ENCODE assay signal across 8 cellular contexts in the genomic region with DNA sequence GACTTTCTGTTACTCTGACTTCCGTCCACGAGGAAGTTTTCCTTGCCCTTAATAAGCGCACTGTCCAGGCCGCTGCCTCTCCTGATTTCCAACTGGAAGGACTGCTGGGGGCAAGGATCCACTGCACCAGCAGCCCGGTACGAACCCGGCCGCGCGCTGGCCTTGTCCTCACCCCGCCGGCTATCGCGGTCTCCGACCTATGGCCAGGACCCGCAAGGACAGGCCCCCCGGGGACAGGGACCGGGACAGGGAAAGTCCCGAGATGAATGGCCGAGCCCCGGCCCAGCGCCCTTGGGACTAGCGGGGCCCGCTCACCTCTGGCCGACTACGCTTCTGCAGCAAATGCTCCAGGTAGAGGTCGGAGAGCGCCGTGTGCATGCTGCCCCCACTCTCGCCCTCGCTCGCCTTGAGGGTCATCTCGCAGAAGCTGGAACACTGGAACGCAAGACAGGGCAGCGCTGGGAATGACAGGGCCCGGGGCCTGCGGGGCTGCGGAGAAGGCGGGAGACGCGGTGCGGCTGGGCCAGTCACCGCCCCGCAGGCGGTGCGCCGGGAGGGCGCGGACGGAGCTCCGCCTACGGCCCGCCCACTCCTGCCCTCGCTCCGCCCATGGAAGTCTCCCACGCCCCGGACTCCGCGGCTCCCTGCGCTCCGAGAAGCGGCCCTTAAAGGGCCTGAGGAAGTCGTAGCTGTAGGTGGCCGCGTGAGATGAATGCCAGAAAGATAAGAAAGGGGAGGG. TPM values are rescaled to one million over a fixed set of nuclear protein-coding genes. Genes with fewer than 3 reads are reported as not detected.
A peak's percentile ranks its signal among the peaks of the same experiment; 100 is the strongest.
DNase-seq lines count a peak whose midpoint lies in the region; ATAC-seq and TF ChIP-seq lines count a peak whose summit lies in the region.

MPP1 (minus strand) TSS at position 529 of the 739 bp plus-strand sequence; CDS start at position 417, 112 bp downstream.

- CTCF ChIA-PET in IMR-90 (lab: Yijun Ruan, JAX) = interaction anchor here (0.6 kb wide), 1 partner anchor 11 kb away, joined by 3 read pairs; no protein-coding TSS in a partner anchor

- H3K14ac ChIP-seq in IMR-90 (replicated peaks; ENCODE audit: low read depth, low read length) = 0 out of 2 replicates have a peak within 1 kb of the TSS, but pooled peaks have one; percentile 37

- H3K27me3 Mint-ChIP-seq in glutamatergic neuron (ENCODE audit: unreplicated experiment) (peaks cover 2% of the 10 kb centered on the region), osteocyte (ENCODE audit: unreplicated experiment) (peaks cover 6% of the 10 kb centered on the region)

- TF ChIP-seq RAD21 in IMR-90 (IDR thresholded peaks at IDR 0.05; ENCODE audit: low read length) = no peak

- peak within 1 kb of the TSS; percentile 65 for H3K27ac ChIP-seq in IMR-90 (ENCODE audit: insufficient read depth, low read length)
- H3K27ac ChIP-seq in testis = no peak within 1 kb of the TSS

- dilution Hi-C loops in IMR-90 (cut with HindIII; ENCODE audit: low sequenced_read_pairs, unreplicated experiment) = no loop called here

- H3K23ac ChIP-seq in IMR-90 (ENCODE audit: low read depth, low read length) = peak within 1 kb of the TSS; percentile 56; the same call in 1 of the 2 replicates

- peak; percentile 91 for ATAC-seq in GM21526 (IDR thresholded peaks at IDR 0.05; ENCODE audit: low FRiP score, unreplicated experiment)
- peak; percentile 97 for ATAC-seq in IMR-90 (ENCODE audit: low read depth)
- peak; percentile 87 to 95 for ATAC-seq in activated naive CD4-positive, alpha-beta T cell treated with anti-CD3 and anti-CD28 coated beads, Interleukin-2, amount 50 U/mL, for 72 hours

- H2AFZ ChIP-seq in IMR-90 (replicated peaks; ENCODE audit: low read length, poor library complexity) = peak within 1 kb of the TSS; percentile 91

- H2AK5ac ChIP-seq in IMR-90 (ENCODE audit: low read depth, low read length) = no peak within 1 kb of the TSS

- H3K4me1 Mint-ChIP-seq in glutamatergic neuron (ENCODE audit: low read depth, unreplicated experiment) = peaks cover 2% of the 10 kb centered on the region
- peaks cover 15% of the 10 kb centered on the region for H3K4me1 Mint-ChIP-seq in osteocyte (ENCODE audit: unreplicated experiment)

- H3K36me3 ChIP-seq in IMR-90 (ENCODE audit: control insufficient read depth, insufficient read depth, low read length) (no peaks in the 10 kb centered on the region), testis (ENCODE audit: low read depth, missing control alignments) (no peaks in the 10 kb centered on the region)

- in situ Hi-C loops in IMR-90 (cut with MboI; ENCODE audit: low sequenced_read_pairs) = no loop called here

- H3K4ac ChIP-seq in IMR-90 (ENCODE audit: low read depth, low read length) = peak within 1 kb of the TSS; percentile 25

- H4K20me1 ChIP-seq in IMR-90 (ENCODE audit: insufficient read depth, low read length) = no peaks in the 10 kb centered on the region

- 28% methylated on average over 34 of the region's 65 CpGs; no CpG with 5 or more reads in 1 of the 2 experiments for WGBS in IMR-90 (ENCODE audit: extremely low coverage in 2 of 2, insufficient read length in 1 of 2), 2 experiments
- WGBS in testis, 2 donors = 0% methylated on average over 44 of the region's 65 CpGs; no CpG with 5 or more reads in 1 of the 2 donors

- H4K5ac ChIP-seq in IMR-90 (ENCODE audit: low read depth, low read length) = peak within 1 kb of the TSS; percentile 23; the same call in 1 of the 2 replicates

- H4K8ac ChIP-seq in IMR-90 (ENCODE audit: low read depth in 2 of 2, low read length in 2 of 2) = peak within 1 kb of the TSS in 1 of 2 experiments; percentile 28; a peak in 1 of 4 replicates

- peak within 1 kb of the TSS; percentile 41 for H2BK5ac ChIP-seq in IMR-90 (ENCODE audit: low read depth, low read length, poor library complexity, severe bottlenecking)

- H3K4me1 ChIP-seq in IMR-90 (ENCODE audit: control insufficient read depth, insufficient read depth, low read length) (peaks cover 12% of the 10 kb centered on the region), testis (no peaks in the 10 kb centered on the region)

- TF ChIP-seq POLR2A in IMR-90 (IDR thresholded peaks at IDR 0.05; ENCODE audit: low read depth, low read length) (no peak), testis (IDR thresholded peaks at IDR 0.05) (no peak)

- peak within 1 kb of the TSS; percentile 50; the same call in 1 of the 2 replicates for H3K18ac ChIP-seq in IMR-90 (ENCODE audit: low read depth, low read length)

- H4K91ac ChIP-seq in IMR-90 (ENCODE audit: insufficient read depth, low read depth, low read length) = no peak within 1 kb of the TSS; the same call in 1 of the 2 replicates

- intact Hi-C loops in IMR-90 (cut with micrococcal nuclease) = no loop called here
- intact Hi-C loops in testis (cut with DNase I; ENCODE audit: low total_unique reads) = no loop called here

- H3K79me1 ChIP-seq in IMR-90 (ENCODE audit: low read depth in 1 of 2, low read length in 2 of 2) = peaks cover 23 to 24% of the 10 kb centered on the region in 2 experiments

- H3K4me3 Mint-ChIP-seq in glutamatergic neuron (ENCODE audit: unreplicated experiment) = peak within 1 kb of the TSS; percentile 86
- peak within 1 kb of the TSS; percentile 81 for H3K4me3 Mint-ChIP-seq in osteocyte (ENCODE audit: unreplicated experiment)

- peak within 1 kb of the TSS; percentile 49 for H3K9ac ChIP-seq in IMR-90 (ENCODE audit: low read depth, low read length)

- H3K9me3 ChIP-seq in IMR-90 (ENCODE audit: control insufficient read depth, insufficient read depth, low read length) = no peaks in the 10 kb centered on the region
- H3K9me3 ChIP-seq in testis = no peaks in the 10 kb centered on the region

- H2AK9ac ChIP-seq in IMR-90 (replicated peaks; ENCODE audit: low read depth, low read length, poor library complexity) = peak within 1 kb of the TSS; percentile 19

- H3K56ac ChIP-seq in IMR-90 (ENCODE audit: extremely low read depth, insufficient read depth, low read length) = no peak within 1 kb of the TSS; the same call in 1 of the 2 replicates

- H2BK120ac ChIP-seq in IMR-90 (ENCODE audit: low read depth, low read length) = no peak within 1 kb of the TSS

- peak within 1 kb of the TSS in 1 of 2 donors; percentile 66 for H3K27ac Mint-ChIP-seq in activated naive CD4-positive, alpha-beta T cell treated with anti-CD3 and anti-CD28 coated beads, Interleukin-2, amount 50 U/mL, for 72 hours
- H3K27ac Mint-ChIP-seq in glutamatergic neuron (ENCODE audit: unreplicated experiment) (peak within 1 kb of the TSS; percentile 59), osteocyte (ENCODE audit: unreplicated experiment) (peak within 1 kb of the TSS; percentile 56)

- POLR2A ChIA-PET in IMR-90 (lab: Charles Lee; ENCODE audit: unreplicated experiment) = no interaction called here

- H3K36me3 Mint-ChIP-seq in activated naive CD4-positive, alpha-beta T cell treated with anti-CD3 and anti-CD28 coated beads, Interleukin-2, amount 50 U/mL, for 72 hours = peaks cover 0 to 5% of the 10 kb centered on the region in 2 donors
- H3K36me3 Mint-ChIP-seq in glutamatergic neuron (ENCODE audit: unreplicated experiment) (no peaks in the 10 kb centered on the region), osteocyte (ENCODE audit: unreplicated experiment) (no peaks in the 10 kb centered on the region)

- H3K4me3 ChIP-seq in IMR-90 (ENCODE audit: insufficient read depth, low read depth, low read length) = peak within 1 kb of the TSS; percentile 89
- H3K4me3 ChIP-seq in testis = peak within 1 kb of the TSS; percentile 53 to 72

- H3K9me3 Mint-ChIP-seq in activated naive CD4-positive, alpha-beta T cell treated with anti-CD3 and anti-CD28 coated beads, Interleukin-2, amount 50 U/mL, for 72 hours = no peaks in the 10 kb centered on the region
- H3K9me3 Mint-ChIP-seq in glutamatergic neuron (ENCODE audit: unreplicated experiment) = no peaks in the 10 kb centered on the region
- H3K9me3 Mint-ChIP-seq in osteocyte (ENCODE audit: unreplicated experiment) = peaks cover 21% of the 10 kb centered on the region

- peak; percentile 35 for DNase-seq in DMS53 treated with DMSO at 0.1 percent for 48 hours (lab: John Stamatoyannopoulos, UW; ENCODE audit: unreplicated experiment)
- peak; percentile 66 for DNase-seq in IMR-90
- peak; percentile 40 for DNase-seq in SKM-1 treated with dmso at 0.1 percent for 144 hours (lab: John Stamatoyannopoulos, UW; ENCODE audit: unreplicated experiment)
- peak; percentile 77 to 82 for DNase-seq in activated naive CD4-positive, alpha-beta T cell treated with anti-CD3 and anti-CD28 coated beads, Interleukin-2, amount 50 U/mL, for 72 hours (ENCODE audit: low spot score in 2 of 2)
- DNase-seq in glutamatergic neuron = peak; percentile 79
- peak; percentile 87 for DNase-seq in osteocyte (ENCODE audit: extremely low spot score, unreplicated experiment)
- DNase-seq in testis = peak; percentile 73

- no peaks in the 10 kb centered on the region for H3K27me3 ChIP-seq in IMR-90 (ENCODE audit: control insufficient read depth, insufficient read depth, low read length)
- H3K27me3 ChIP-seq in testis = no peaks in the 10 kb centered on the region

- BruUV-seq in IMR-90 (replicated peaks; lab: Mats Ljungman, UMichigan) = no TSS peak

- no peak within 1 kb of the TSS for H2BK15ac ChIP-seq in IMR-90 (ENCODE audit: low read depth, low read length)

- H3K4me2 ChIP-seq in IMR-90 (ENCODE audit: low read depth, low read length) = peak within 1 kb of the TSS; percentile 91

- H2BK20ac ChIP-seq in IMR-90 (ENCODE audit: low read depth, low read length) = no peak within 1 kb of the TSS

- no peak for TF ChIP-seq CTCF in IMR-90 (conservative IDR thresholded peaks at IDR 0.05; ENCODE audit: low read depth, low read length)
- TF ChIP-seq CTCF in glutamatergic neuron (IDR thresholded peaks at IDR 0.05; ENCODE audit: partially characterized antibody, unreplicated experiment) = no peak
- TF ChIP-seq CTCF in osteocyte (IDR thresholded peaks at IDR 0.05) = no peak
- no peak for TF ChIP-seq CTCF in testis (IDR thresholded peaks at IDR 0.05)

- H3K9me1 ChIP-seq in IMR-90 (ENCODE audit: insufficient read depth, low read length) = peaks cover 6% of the 10 kb centered on the region

TF ChIP-seq in IMR-90, 13 proteins besides CTCF, POLR2A, EP300 and RAD21 (continues in another document):
- TF ChIP-seq, protein P1, sequence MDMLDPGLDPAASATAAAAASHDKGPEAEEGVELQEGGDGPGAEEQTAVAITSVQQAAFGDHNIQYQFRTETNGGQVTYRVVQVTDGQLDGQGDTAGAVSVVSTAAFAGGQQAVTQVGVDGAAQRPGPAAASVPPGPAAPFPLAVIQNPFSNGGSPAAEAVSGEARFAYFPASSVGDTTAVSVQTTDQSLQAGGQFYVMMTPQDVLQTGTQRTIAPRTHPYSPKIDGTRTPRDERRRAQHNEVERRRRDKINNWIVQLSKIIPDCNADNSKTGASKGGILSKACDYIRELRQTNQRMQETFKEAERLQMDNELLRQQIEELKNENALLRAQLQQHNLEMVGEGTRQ (IDR thresholded peaks at IDR 0.05; ENCODE audit: low read depth, low read length) = no peak

RNA-seq across cellular contexts. Expression of gene MPP1, which starts in this region (rescaled TPM):
- total RNA-seq in IMR-90 (2012; rRNA removed) (36.4 and 43.0 TPM in 2 replicates), glutamatergic neuron (ENCODE audit: unreplicated experiment) (12.7 TPM), osteocyte (10.6 and 11.2 TPM in 2 replicates), testis (10 to 100 TPM; 36.4 to 46.2 TPM)
- polyA plus RNA-seq in IMR-90 (2012; rRNA removed) (29.4 and 35.2 TPM in 2 replicates), testis (ENCODE audit: insufficient read depth, low read depth, low replicate concordance) (21.9 TPM)
- 18.5 and 21.3 TPM in 2 replicates for polyA plus RNA-seq in IMR-90 (2012; cell fraction: cytosol; rRNA removed)
- 34.3 and 65.1 TPM in 2 replicates for polyA plus RNA-seq in IMR-90 (2012; cell fraction: nucleus; rRNA removed; ENCODE audit: low replicate concordance)
- total RNA-seq in activated naive CD4-positive, alpha-beta T cell treated with anti-CD3 and anti-CD28 coated beads, Interleukin-2, amount 50 U/mL, for 72 hours = 10 to 100 TPM; 30.2 to 32.8 TPM

Comparison
In these comparisons a context has a peak if more than half of its experiments do, and no peak if none do; other contexts are left out.
1. DNase-seq: peak in every context shown above with its lines; median percentile 87 in osteocyte; 80 in activated naive CD4-positive, alpha-beta T cell treated with anti-CD3 and anti-CD28 coated beads, Interleukin-2, amount 50 U/mL, for 72 hours; 79 in glutamatergic neuron; 73 in testis; 66 in IMR-90; 40 in SKM-1 treated with dmso at 0.1 percent for 144 hours; 35 in DMS53 treated with DMSO at 0.1 percent for 48 hours.